Comparison of ENCODE assay signal across 36 cellular contexts in the genomic region with DNA sequence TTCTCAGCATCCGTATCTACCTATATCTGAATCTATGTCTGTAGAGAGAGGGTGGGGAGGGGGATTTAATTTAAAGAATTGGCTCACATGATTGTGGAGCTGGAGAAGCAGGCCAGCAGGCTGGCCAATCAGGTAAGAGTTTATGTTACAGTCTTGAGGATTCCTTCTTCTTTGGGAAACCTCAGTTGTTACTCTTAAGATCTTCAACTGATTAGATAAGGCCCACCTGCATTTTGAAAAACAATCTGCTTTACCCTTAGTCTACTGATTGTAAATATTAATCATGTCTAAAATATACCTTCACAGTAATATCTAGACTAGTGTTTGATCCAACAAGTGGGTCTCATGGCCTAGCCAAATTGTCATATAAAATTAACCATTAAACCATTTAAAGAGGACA.
DNase-seq lines count a peak whose midpoint lies in the region; ATAC-seq, FAIRE-seq and TF ChIP-seq lines count a peak whose summit lies in the region.
"Had no signal": no experiment of that assay in that cellular context is flagged by ENCODE, and none has a peak within 500 bp of the region (broad histone marks: within the 10 kb centered on the region; RNA-seq: fewer than 3 reads in every experiment).

No MANE protein-coding gene starts in this region.

- H3K27ac Mint-ChIP-seq in osteocyte (ENCODE audit: unreplicated experiment): no peak overlapping the region
- no peak overlapping the region for H3K27ac Mint-ChIP-seq in activated naive CD4-positive, alpha-beta T cell treated with anti-CD3 and anti-CD28 coated beads, Interleukin-2, amount 10 ng/mL, durations not matched to agents 7 days and 5 days
- H3K27ac Mint-ChIP-seq: B cell; CD14-positive monocyte; CD4-positive, alpha-beta memory T cell; CD4-positive, alpha-beta T cell; CD4-positive, CD25-positive, alpha-beta regulatory T cell; CD8-positive, alpha-beta memory T cell; CD8-positive, alpha-beta T cell had no signal

- no peak for ATAC-seq in K562
- ATAC-seq: A549; CD8-positive, alpha-beta T cell had no signal

- no peak overlapping the region for H3K4me3 Mint-ChIP-seq in osteocyte (ENCODE audit: unreplicated experiment)
- H3K4me3 Mint-ChIP-seq in activated naive CD4-positive, alpha-beta T cell treated with anti-CD3 and anti-CD28 coated beads, Interleukin-2, amount 10 ng/mL, durations not matched to agents 7 days and 5 days: no peak overlapping the region
- H3K4me3 Mint-ChIP-seq: B cell; CD14-positive monocyte; CD4-positive, alpha-beta memory T cell; CD4-positive, alpha-beta T cell; CD4-positive, CD25-positive, alpha-beta regulatory T cell; CD8-positive, alpha-beta memory T cell; CD8-positive, alpha-beta T cell had no signal

- H4K20me1 ChIP-seq in K562 (replicated peaks; ENCODE audit: control insufficient read depth, insufficient read depth, low read length) (no peaks in the 10 kb centered on the region), osteoblast (ENCODE audit: insufficient read depth, low read length) (no peaks in the 10 kb centered on the region)
- H4K20me1 ChIP-seq: BLaER1; BLaER1 treated with 17β-estradiol and CSF1 and Interleukin-3, amounts not matched to agents 10 nM and 100 nM had no signal

- TF ChIP-seq POLR2A in K562 (conservative IDR thresholded peaks at IDR 0.05): no peak

- H3K4me1 ChIP-seq in HEK293 (ENCODE audit: control insufficient read depth, insufficient read depth, low read length) (no peaks in the 10 kb centered on the region), K562 (replicated peaks in 1 of 2; ENCODE audit: control insufficient read depth in 2 of 2, insufficient read depth in 2 of 2, low read length in 2 of 2) (no peaks in the 10 kb centered on the region), osteoblast (ENCODE audit: insufficient read depth, low read length) (peaks cover 29% of the 10 kb centered on the region), skeletal muscle satellite cell (ENCODE audit: control insufficient read depth, insufficient read depth, low read length) (peaks cover 37% of the 10 kb centered on the region)
- H3K4me1 ChIP-seq: A549; BE2C; BLaER1; BLaER1 treated with 17β-estradiol and CSF1 and Interleukin-3, amounts not matched to agents 10 nM and 100 nM; Caco-2 had no signal

- no peak for TF ChIP-seq EP300 in K562 (IDR thresholded peaks at IDR 0.05; ENCODE audit: low read length)

- no peaks in the 10 kb centered on the region for H3K36me3 ChIP-seq in HEK293 (ENCODE audit: control insufficient read depth in 2 of 2, insufficient read depth in 1 of 2, low read length in 2 of 2)
- no peaks in the 10 kb centered on the region for H3K36me3 ChIP-seq in K562 (ENCODE audit: control insufficient read depth, insufficient read depth, low read length)
- H3K36me3 ChIP-seq in osteoblast (ENCODE audit: insufficient read depth, low read length): no peaks in the 10 kb centered on the region
- H3K36me3 ChIP-seq in skeletal muscle satellite cell (ENCODE audit: insufficient read depth, low read length): no peaks in the 10 kb centered on the region
- H3K36me3 ChIP-seq: BE2C; BLaER1; BLaER1 treated with 17β-estradiol and CSF1 and Interleukin-3, amounts not matched to agents 10 nM and 100 nM had no signal

- no peak overlapping the region for H2AFZ ChIP-seq in K562 (ENCODE audit: low read depth, low read length)
- H2AFZ ChIP-seq in osteoblast (ENCODE audit: low read length): no peak overlapping the region

- intact Hi-C loops in K562 (cut with micrococcal nuclease): no loop called here

- peaks cover 13% of the 10 kb centered on the region for H3K9me3 Mint-ChIP-seq in osteocyte (ENCODE audit: unreplicated experiment)
- H3K9me3 Mint-ChIP-seq in activated naive CD4-positive, alpha-beta T cell treated with anti-CD3 and anti-CD28 coated beads, Interleukin-2, amount 10 ng/mL, durations not matched to agents 7 days and 5 days: peaks cover 3% of the 10 kb centered on the region
- H3K9me3 Mint-ChIP-seq: CD8-positive, alpha-beta T cell had no signal

- in situ Hi-C loops in K562 (cut with MboI): no loop called here

- DNase-seq in K562 (ENCODE audit: extremely low read depth in 1 of 4, low spot score in 3 of 4) (no peak), osteoblast (ENCODE audit: insufficient read length, low spot score, missing footprints) (no peak), T-helper 9 cell (no peak), osteocyte (ENCODE audit: extremely low spot score, unreplicated experiment) (no peak)
- no peak for DNase-seq in activated naive CD4-positive, alpha-beta T cell treated with anti-CD3 and anti-CD28 coated beads, Interleukin-2, amount 10 ng/mL, durations not matched to agents 7 days and 5 days
- no peak for DNase-seq in NK-92 treated with Interleukin-12 subunit alpha and Interleukin-12 subunit beta, amount 100 ng/mL, for 24 hours (lab: John Stamatoyannopoulos, UW)
- DNase-seq: 8988T; ACHN; AML-193; BE2C; C1 segment of cervical spinal cord; Caco-2; Calu3; CD4-positive, alpha-beta memory T cell; CD4-positive, alpha-beta T cell; CD4-positive, CD25-positive, alpha-beta regulatory T cell; CD8-positive, alpha-beta memory T cell; CD8-positive, alpha-beta T cell; COR-L47; DMS 273 treated with DMSO at 0.1 percent for 48 hours; DMS153; DMS53; DMS79; DMS79 treated with DMSO at 0.1 percent for 48 hours; DND-41 had no signal

- H3K4me3 ChIP-seq in HEK293 (ENCODE audit: low read depth, low read length): no peak overlapping the region
- H3K4me3 ChIP-seq in K562: no peak overlapping the region
- H3K4me3 ChIP-seq in osteoblast (ENCODE audit: insufficient read depth, low read length): no peak overlapping the region
- no peak overlapping the region for H3K4me3 ChIP-seq in skeletal muscle satellite cell (ENCODE audit: low read length)
- H3K4me3 ChIP-seq: A549; BLaER1; BLaER1 treated with 17β-estradiol and CSF1 and Interleukin-3, amounts not matched to agents 10 nM and 100 nM had no signal

- no peaks in the 10 kb centered on the region for H3K36me3 Mint-ChIP-seq in osteocyte (ENCODE audit: unreplicated experiment)
- no peaks in the 10 kb centered on the region for H3K36me3 Mint-ChIP-seq in activated naive CD4-positive, alpha-beta T cell treated with anti-CD3 and anti-CD28 coated beads, Interleukin-2, amount 10 ng/mL, durations not matched to agents 7 days and 5 days
- H3K36me3 Mint-ChIP-seq: CD14-positive monocyte; CD4-positive, alpha-beta memory T cell; CD4-positive, CD25-positive, alpha-beta regulatory T cell; CD8-positive, alpha-beta memory T cell; CD8-positive, alpha-beta T cell had no signal

- BruUV-seq in K562 (replicated peaks; lab: Mats Ljungman, UMichigan): no TSS peak

- POLR2A ChIA-PET in HEK293 (lab: Yijun Ruan, JAX) (no interaction called here), K562 (lab: Yijun Ruan, JAX) (no interaction called here)

- H3K9me3 ChIP-seq in HEK293 (ENCODE audit: control insufficient read depth, insufficient read depth, low read depth, low read length) (no peaks in the 10 kb centered on the region), K562 (replicated peaks; ENCODE audit: control insufficient read depth, insufficient read depth, low read depth, low read length) (no peaks in the 10 kb centered on the region), osteoblast (ENCODE audit: low read depth, low read length) (no peaks in the 10 kb centered on the region), skeletal muscle satellite cell (replicated peaks; ENCODE audit: low read length) (no peaks in the 10 kb centered on the region)
- H3K9me3 ChIP-seq: A549, BE2C, BLaER1, Caco-2 had no signal

- TF ChIP-seq RAD21 in K562 (CRISPR knock-in tag; conservative IDR thresholded peaks at IDR 0.05 in 1 of 2, IDR thresholded peaks at IDR 0.05 in 1 of 2): no peak

- H3K27ac ChIP-seq in HEK293 (ENCODE audit: extremely low read depth, low read depth, low read length): no peak overlapping the region
- no peak overlapping the region for H3K27ac ChIP-seq in K562 (ENCODE audit: extremely low read depth, low read depth, low read length)
- peak overlapping the region; percentile 48 for H3K27ac ChIP-seq in osteoblast (ENCODE audit: low read depth, low read length)
- H3K27ac ChIP-seq: 22Rv1; A549; BLaER1; BLaER1 treated with 17β-estradiol and CSF1 and Interleukin-3, amounts not matched to agents 10 nM and 100 nM; C4-2B had no signal

- TF ChIP-seq CTCF in HEK293 (tag by site-specific recombination; IDR thresholded peaks at IDR 0.05) (no peak), K562 (IDR thresholded peaks at IDR 0.05 in 2 of 3, conservative IDR thresholded peaks at IDR 0.05 in 1 of 3; ENCODE audit: insufficient read depth in 2 of 3, low read depth in 1 of 3, low read length in 3 of 3) (no peak), osteoblast (IDR thresholded peaks at IDR 0.05; ENCODE audit: extremely low read depth, low read depth, low read length) (no peak), osteocyte (IDR thresholded peaks at IDR 0.05) (no peak)

- no peaks in the 10 kb centered on the region for H3K27me3 ChIP-seq in K562 (ENCODE audit: control insufficient read depth in 2 of 2, insufficient read depth in 2 of 2, low read length in 2 of 2)
- H3K27me3 ChIP-seq in osteoblast (ENCODE audit: insufficient read depth, low read length): no peaks in the 10 kb centered on the region
- H3K27me3 ChIP-seq in skeletal muscle satellite cell (ENCODE audit: control insufficient read depth, insufficient read depth, low read length): peaks cover 10% of the 10 kb centered on the region
- H3K27me3 ChIP-seq: BE2C; BLaER1; BLaER1 treated with 17β-estradiol and CSF1 and Interleukin-3, amounts not matched to agents 10 nM and 100 nM had no signal

- no peaks in the 10 kb centered on the region for H3K9me1 ChIP-seq in K562 (ENCODE audit: control insufficient read depth, insufficient read depth, low read length)

- H3K4me2 ChIP-seq in K562 (ENCODE audit: insufficient read depth, low read length): no peak overlapping the region
- H3K4me2 ChIP-seq in osteoblast (ENCODE audit: insufficient read depth, low read length): peak overlapping the region; percentile 29
- H3K4me2 ChIP-seq in skeletal muscle satellite cell (ENCODE audit: low read length): peak overlapping the region; percentile 22
- H3K4me2 ChIP-seq: A549; BLaER1; BLaER1 treated with 17β-estradiol and CSF1 and Interleukin-3, amounts not matched to agents 10 nM and 100 nM had no signal

- WGBS in K562 (ENCODE audit: insufficient coverage, low coverage, missing lambda C conversion rate): 0% methylated on average over 1 of the region's 1 CpG

- no peak overlapping the region for H3K9ac ChIP-seq in K562 (ENCODE audit: insufficient read depth in 1 of 2, low read depth in 2 of 2, low read length in 2 of 2)
- no peak overlapping the region for H3K9ac ChIP-seq in skeletal muscle satellite cell (ENCODE audit: low read depth, low read length)
- H3K9ac ChIP-seq: BLaER1; BLaER1 treated with 17β-estradiol and CSF1 and Interleukin-3, amounts not matched to agents 10 nM and 100 nM had no signal

- H3K4me1 Mint-ChIP-seq in osteocyte (ENCODE audit: unreplicated experiment): peaks cover 25% of the 10 kb centered on the region
- no peaks in the 10 kb centered on the region for H3K4me1 Mint-ChIP-seq in activated naive CD4-positive, alpha-beta T cell treated with anti-CD3 and anti-CD28 coated beads, Interleukin-2, amount 10 ng/mL, durations not matched to agents 7 days and 5 days
- H3K4me1 Mint-ChIP-seq: CD14-positive monocyte; CD4-positive, alpha-beta memory T cell; CD4-positive, CD25-positive, alpha-beta regulatory T cell; CD8-positive, alpha-beta memory T cell had no signal

- no peaks in the 10 kb centered on the region for H3K79me2 ChIP-seq in K562 (ENCODE audit: control insufficient read depth, insufficient read depth, low read length)
- no peaks in the 10 kb centered on the region for H3K79me2 ChIP-seq in osteoblast (ENCODE audit: insufficient read depth, low read length)

- H3K27me3 Mint-ChIP-seq in osteocyte (ENCODE audit: unreplicated experiment): no peaks in the 10 kb centered on the region
- H3K27me3 Mint-ChIP-seq in activated naive CD4-positive, alpha-beta T cell treated with anti-CD3 and anti-CD28 coated beads, Interleukin-2, amount 10 ng/mL, durations not matched to agents 7 days and 5 days: no peaks in the 10 kb centered on the region
- H3K27me3 Mint-ChIP-seq: B cell; CD4-positive, alpha-beta memory T cell; CD4-positive, alpha-beta T cell; CD4-positive, CD25-positive, alpha-beta regulatory T cell; CD8-positive, alpha-beta memory T cell had no signal

- CTCF ChIA-PET in HEK293 (lab: Yijun Ruan, JAX) (interaction anchor here (0.6 kb wide), 2 partner anchors 271 to 431 kb away, joined by 3 read pairs; no protein-coding TSS in a partner anchor), K562 (lab: Yijun Ruan, JAX; ENCODE audit: low intra/inter-chr PET ratio) (no interaction called here)
- CTCF ChIA-PET in activated naive CD4-positive, alpha-beta T cell treated with anti-CD3 and anti-CD28 coated beads, Interleukin-2, amount 10 ng/mL, durations not matched to agents 7 days and 5 days (lab: Charles Lee): no interaction called here

- no peak for FAIRE-seq in K562 (lab: Jason Lieb, UNC)
- FAIRE-seq: A204.1, A549, D721Med had no signal
